14 cellular contexts compared by ENCODE assay signal in the genomic region with DNA sequence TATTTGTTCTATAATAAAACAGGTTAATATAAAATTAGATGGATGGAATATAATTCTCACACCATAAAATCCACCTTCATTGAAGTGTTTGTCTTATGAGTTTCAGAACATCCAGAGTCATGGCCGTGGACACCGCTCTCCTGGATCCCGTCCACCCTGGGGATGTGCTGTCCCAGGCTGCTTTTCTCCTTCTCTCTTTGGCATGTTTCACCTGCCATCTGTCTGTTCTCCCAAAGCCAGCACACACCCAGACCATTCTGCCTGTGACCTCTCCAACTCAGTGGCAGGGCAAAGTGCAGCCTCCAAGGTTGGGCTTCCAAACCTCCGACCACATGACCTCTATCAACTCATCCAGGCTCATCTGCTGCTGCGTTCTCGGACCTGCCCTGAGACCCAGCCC.
DNase-seq lines count a peak whose midpoint lies in the region; ATAC-seq lines count a peak whose summit lies in the region.
"Had no signal": no experiment of that assay in that cellular context is flagged by ENCODE, and none has a peak within 500 bp of the region (broad histone marks: within the 10 kb centered on the region; RNA-seq: fewer than 3 reads in every experiment).

No MANE protein-coding gene starts in this region.

- no peak overlapping the region for H2BK15ac ChIP-seq in neuronal stem cell (ENCODE audit: low read length)

- no peak overlapping the region for H3K4me2 ChIP-seq in neuronal stem cell (ENCODE audit: insufficient read depth, low read length, poor library complexity, severe bottlenecking)

- no peak overlapping the region for H2AFZ ChIP-seq in neuronal stem cell (ENCODE audit: low read length)
- H2AFZ ChIP-seq: GM23248 had no signal

- H4K91ac ChIP-seq in neuronal stem cell (ENCODE audit: low read depth, low read length, poor library complexity): no peak overlapping the region

- no peaks in the 10 kb centered on the region for H3K79me1 ChIP-seq in neuronal stem cell (ENCODE audit: low read depth, low read length)

- H3K23ac ChIP-seq in neuronal stem cell (ENCODE audit: low read depth, low read length, poor library complexity): no peak overlapping the region

- H3K18ac ChIP-seq in neuronal stem cell (ENCODE audit: low read length): no peak overlapping the region

- no peak overlapping the region for H2BK120ac ChIP-seq in neuronal stem cell (ENCODE audit: low read depth, low read length)

- no peaks in the 10 kb centered on the region for H3K9me3 ChIP-seq in neuronal stem cell (replicated peaks in 1 of 2; ENCODE audit: control insufficient read depth in 2 of 2, insufficient read depth in 1 of 2, low read depth in 1 of 2, low read length in 2 of 2)

- no peak overlapping the region for H3K4me3 ChIP-seq in neuronal stem cell (ENCODE audit: low read length in 2 of 2)
- H3K4me3 ChIP-seq: GM23248 had no signal

- H2BK5ac ChIP-seq in neuronal stem cell (ENCODE audit: low read length): no peak overlapping the region

- H3K4me1 ChIP-seq in neuronal stem cell (ENCODE audit: control insufficient read depth in 2 of 2, insufficient read depth in 1 of 2, low read depth in 1 of 2, low read length in 2 of 2): no peaks in the 10 kb centered on the region

- H3K4ac ChIP-seq in neuronal stem cell (ENCODE audit: low read length): no peak overlapping the region

- no peak overlapping the region for H4K8ac ChIP-seq in neuronal stem cell (ENCODE audit: low read depth, low read length)

- WGBS in neuronal stem cell (ENCODE audit: extremely low coverage in 2 of 2, insufficient read length in 2 of 2, insufficient replicate concordance in 1 of 2), 2 donors: no CpG with 5 or more reads among the region's 6 CpGs

- H3K27ac ChIP-seq in neuronal stem cell (replicated peaks; ENCODE audit: low read length): no peak overlapping the region
- H3K27ac ChIP-seq: GM23248 had no signal

- H2AK5ac ChIP-seq in neuronal stem cell (ENCODE audit: low read depth, low read length): no peak overlapping the region

- H3K27me3 ChIP-seq in neuronal stem cell (ENCODE audit: control insufficient read depth in 3 of 3, insufficient read depth in 3 of 3, low read depth in 1 of 3, low read length in 3 of 3): no peaks in the 10 kb centered on the region

- H3K9ac ChIP-seq in neuronal stem cell (ENCODE audit: low read depth, low read length, poor library complexity): no peak overlapping the region
- H3K9ac ChIP-seq: GM23248 had no signal

- H3K14ac ChIP-seq in neuronal stem cell (ENCODE audit: low read length): no peak overlapping the region

- ATAC-seq in HG02885 (IDR thresholded peaks at IDR 0.05; ENCODE audit: poor library complexity, unreplicated experiment) (no peak), GM21526 (IDR thresholded peaks at IDR 0.05; ENCODE audit: low FRiP score, unreplicated experiment) (no peak)

- DNase-seq in NCI-H1694 treated with DMSO at 0.1 percent for 48 hours (lab: John Stamatoyannopoulos, UW) (peak; percentile 36), cerebellar cortex (ENCODE audit: low spot score) (peak; percentile 63), neuronal stem cell (ENCODE audit: low spot score) (no peak)
- DNase-seq in activated effector memory CD4-positive, alpha-beta T cell treated with Interleukin-2 at 50 U/mL for 16 hours: no peak
- DNase-seq: Calu3; CD4-positive, alpha-beta memory T cell; COR-L47; DMS53; DMS79 treated with DMSO at 0.1 percent for 48 hours; GM23248; H7; HCEC 1CT had no signal

- no peaks in the 10 kb centered on the region for H3K36me3 ChIP-seq in neuronal stem cell (replicated peaks in 1 of 2; ENCODE audit: control insufficient read depth in 2 of 2, insufficient read depth in 2 of 2, low read length in 2 of 2)

- H2BK12ac ChIP-seq in neuronal stem cell (ENCODE audit: low read length): peak overlapping the region; percentile 93

Comparison
In these comparisons a context has a peak if more than half of its experiments do, and no peak if none do; other contexts are left out.
1. DNase-seq: peak in NCI-H1694 treated with DMSO at 0.1 percent for 48 hours (single experiment) and cerebellar cortex (single experiment); none in neuronal stem cell (single experiment) and activated effector memory CD4-positive, alpha-beta T cell treated with Interleukin-2 at 50 U/mL for 16 hours (single experiment).